ENCODE assay signal across 2 cellular contexts in the genomic region with DNA sequence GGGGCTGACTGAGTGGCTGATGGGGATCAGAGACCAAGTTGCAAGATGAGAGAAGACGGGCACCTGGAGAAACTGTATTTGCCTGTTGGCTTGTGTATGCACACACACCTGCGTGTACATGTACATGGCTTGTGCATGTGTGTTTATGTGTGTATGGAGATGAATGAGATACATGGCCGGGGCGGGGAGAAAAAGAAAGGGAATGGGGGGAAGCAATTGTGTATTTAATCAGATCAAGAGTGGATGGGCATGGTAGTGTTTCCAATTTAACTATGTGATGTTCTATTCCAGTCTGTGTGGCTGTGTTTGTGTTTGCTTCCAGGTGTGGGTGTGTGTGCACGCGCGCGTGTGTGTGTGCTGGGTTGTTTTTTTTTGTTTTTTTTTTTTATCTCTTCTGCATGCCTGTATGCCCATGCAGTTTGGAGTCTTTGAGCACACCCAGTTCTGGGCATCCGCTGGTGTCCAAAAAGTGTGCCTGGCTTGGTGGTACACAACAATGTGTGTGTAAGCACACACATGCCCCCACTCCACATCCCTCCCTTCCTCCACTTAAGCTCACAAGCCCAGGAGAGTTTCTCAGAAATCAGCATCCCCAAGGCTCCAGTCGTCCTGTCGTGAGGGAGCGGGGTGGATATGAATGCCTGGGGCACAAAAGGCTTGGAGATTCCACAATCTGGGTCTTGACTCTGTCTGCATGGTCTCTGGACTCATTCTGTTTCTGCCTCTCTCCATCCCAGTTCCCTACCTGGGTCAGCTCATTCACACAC.
TF ChIP-seq lines count a peak whose summit lies in the region.

No MANE protein-coding gene starts in this region.

TF ChIP-seq in H1, 55 proteins besides CTCF, POLR2A, EP300 and RAD21:
- TF ChIP-seq KDM1A (IDR thresholded peaks at IDR 0.05; ENCODE audit: borderline replicate concordance, low read length) (0 out of 2 replicates have a peak, but pooled peaks have one; percentile 16), BCL11A (IDR thresholded peaks at IDR 0.05; ENCODE audit: low read depth in 2 of 2, low read length in 2 of 2) (no peak), POLR2AphosphoS5 (IDR thresholded peaks at IDR 0.05; ENCODE audit: low read depth, low read length) (no peak), EZH2 (IDR thresholded peaks at IDR 0.05; ENCODE audit: low read depth, low read length, severe bottlenecking) (peak; percentile 18), RNF2 (IDR thresholded peaks at IDR 0.05; ENCODE audit: borderline replicate concordance, low read depth, low read length, missing control alignments, poor library complexity, severe bottlenecking) (peak; percentile 20), SUZ12 (IDR thresholded peaks at IDR 0.05; ENCODE audit: low read length) (0 out of 2 replicates have a peak, but pooled peaks have one; percentile 49)

TF ChIP-seq in neural cell, 6 proteins besides CTCF, POLR2A, EP300 and RAD21:
- TF ChIP-seq EZH2 (IDR thresholded peaks at IDR 0.05; ENCODE audit: borderline replicate concordance, insufficient read depth, low read length, poor library complexity, severe bottlenecking) (no peak), TAF1 (IDR thresholded peaks at IDR 0.05; ENCODE audit: low read depth) (no peak), POLR2AphosphoS5 (IDR thresholded peaks at IDR 0.05) (peak; percentile 7), MXI1 (conservative IDR thresholded peaks at IDR 0.05; ENCODE audit: poor library complexity, severe bottlenecking) (peak; percentile 13), SMC3 (conservative IDR thresholded peaks at IDR 0.05; ENCODE audit: poor library complexity) (no peak)
- TF ChIP-seq, protein P1, sequence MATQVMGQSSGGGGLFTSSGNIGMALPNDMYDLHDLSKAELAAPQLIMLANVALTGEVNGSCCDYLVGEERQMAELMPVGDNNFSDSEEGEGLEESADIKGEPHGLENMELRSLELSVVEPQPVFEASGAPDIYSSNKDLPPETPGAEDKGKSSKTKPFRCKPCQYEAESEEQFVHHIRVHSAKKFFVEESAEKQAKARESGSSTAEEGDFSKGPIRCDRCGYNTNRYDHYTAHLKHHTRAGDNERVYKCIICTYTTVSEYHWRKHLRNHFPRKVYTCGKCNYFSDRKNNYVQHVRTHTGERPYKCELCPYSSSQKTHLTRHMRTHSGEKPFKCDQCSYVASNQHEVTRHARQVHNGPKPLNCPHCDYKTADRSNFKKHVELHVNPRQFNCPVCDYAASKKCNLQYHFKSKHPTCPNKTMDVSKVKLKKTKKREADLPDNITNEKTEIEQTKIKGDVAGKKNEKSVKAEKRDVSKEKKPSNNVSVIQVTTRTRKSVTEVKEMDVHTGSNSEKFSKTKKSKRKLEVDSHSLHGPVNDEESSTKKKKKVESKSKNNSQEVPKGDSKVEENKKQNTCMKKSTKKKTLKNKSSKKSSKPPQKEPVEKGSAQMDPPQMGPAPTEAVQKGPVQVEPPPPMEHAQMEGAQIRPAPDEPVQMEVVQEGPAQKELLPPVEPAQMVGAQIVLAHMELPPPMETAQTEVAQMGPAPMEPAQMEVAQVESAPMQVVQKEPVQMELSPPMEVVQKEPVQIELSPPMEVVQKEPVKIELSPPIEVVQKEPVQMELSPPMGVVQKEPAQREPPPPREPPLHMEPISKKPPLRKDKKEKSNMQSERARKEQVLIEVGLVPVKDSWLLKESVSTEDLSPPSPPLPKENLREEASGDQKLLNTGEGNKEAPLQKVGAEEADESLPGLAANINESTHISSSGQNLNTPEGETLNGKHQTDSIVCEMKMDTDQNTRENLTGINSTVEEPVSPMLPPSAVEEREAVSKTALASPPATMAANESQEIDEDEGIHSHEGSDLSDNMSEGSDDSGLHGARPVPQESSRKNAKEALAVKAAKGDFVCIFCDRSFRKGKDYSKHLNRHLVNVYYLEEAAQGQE (IDR thresholded peaks at IDR 0.05; ENCODE audit: borderline replicate concordance) = no peak
